In the genomic region with DNA sequence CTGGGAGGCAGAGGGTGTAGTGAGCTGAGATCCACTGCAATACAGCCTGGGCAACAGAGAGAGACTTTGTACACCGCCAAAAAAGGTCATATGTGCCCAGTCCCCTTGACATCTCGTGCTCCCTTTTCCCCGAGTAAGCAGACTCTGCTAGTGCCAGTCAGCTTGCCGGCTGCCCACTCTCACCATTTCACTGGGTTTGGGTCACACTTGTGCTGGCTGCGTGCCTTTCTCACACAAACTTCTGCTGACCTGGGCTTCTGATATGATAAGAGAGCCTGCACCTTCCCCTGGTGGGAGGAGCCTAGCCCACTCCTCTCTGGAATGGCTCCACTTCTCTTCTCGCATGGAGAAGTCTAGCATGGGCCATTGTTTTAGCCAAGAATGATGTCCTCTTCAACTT, we compare ENCODE assay signal across 22 cellular contexts. TPM values are rescaled to one million over a fixed set of nuclear protein-coding genes. Genes with fewer than 3 reads are reported as not detected.
"Had no signal": no experiment of that assay in that cellular context is flagged by ENCODE, and none has a peak within 500 bp of the region (broad histone marks: within the 10 kb centered on the region; RNA-seq: fewer than 3 reads in every experiment).

No MANE protein-coding gene starts in this region.

- H3K27ac ChIP-seq: KMS-11, SJCRH30 had no signal

- H3K36me3 ChIP-seq: SJCRH30 had no signal

- H3K4me1 ChIP-seq: SJCRH30 had no signal

- H3K9me3 ChIP-seq: SJCRH30, SK-N-SH had no signal

- ATAC-seq: Panc1 had no signal

- DNase-seq: activated CD4-positive, alpha-beta memory T cell treated with anti-CD3 and anti-CD28 coated beads for 36 hours; activated CD4-positive, alpha-beta T cell treated with anti-CD3 and anti-CD28 coated beads, Interleukin-2, amount 10 ng/mL, durations not matched to agents 7 days and 5 days; activated CD4-positive, CD25-positive, alpha-beta regulatory T cell treated with anti-CD3 and anti-CD28 coated beads, Interleukin-2, amount 50 U/mL, for 72 hours; activated naive CD4-positive, alpha-beta T cell; activated T-cell treated with anti-CD3 and anti-CD28 coated beads, Interleukin-2, amount 50 U/mL, for 1 hour; aorta; NCI-H1092; NCI-H1417; NCI-H1930; NCI-H2171 treated with DMSO at 0.1 percent for 48 hours; NCI-H226; NCI-H526; NCI-H82; NK-92 treated with Interleukin-12 subunit alpha and Interleukin-12 subunit beta, amount 100 ng/mL, for 24 hours; OCI-M1; Right ventricle myocardium superior; RPMI8226; SJCRH30; SK-N-SH; SW 1271 had no signal

- H3K4me3 ChIP-seq: SJCRH30 had no signal

- H3K27me3 ChIP-seq: SJCRH30 had no signal

RNA-seq across cellular contexts. Expression of a gene that starts 53.4 kb away (rescaled TPM):
- polyA plus RNA-seq: SK-N-SH had no signal
